Comparison of ENCODE assay signal across 17 cellular contexts in the genomic region with DNA sequence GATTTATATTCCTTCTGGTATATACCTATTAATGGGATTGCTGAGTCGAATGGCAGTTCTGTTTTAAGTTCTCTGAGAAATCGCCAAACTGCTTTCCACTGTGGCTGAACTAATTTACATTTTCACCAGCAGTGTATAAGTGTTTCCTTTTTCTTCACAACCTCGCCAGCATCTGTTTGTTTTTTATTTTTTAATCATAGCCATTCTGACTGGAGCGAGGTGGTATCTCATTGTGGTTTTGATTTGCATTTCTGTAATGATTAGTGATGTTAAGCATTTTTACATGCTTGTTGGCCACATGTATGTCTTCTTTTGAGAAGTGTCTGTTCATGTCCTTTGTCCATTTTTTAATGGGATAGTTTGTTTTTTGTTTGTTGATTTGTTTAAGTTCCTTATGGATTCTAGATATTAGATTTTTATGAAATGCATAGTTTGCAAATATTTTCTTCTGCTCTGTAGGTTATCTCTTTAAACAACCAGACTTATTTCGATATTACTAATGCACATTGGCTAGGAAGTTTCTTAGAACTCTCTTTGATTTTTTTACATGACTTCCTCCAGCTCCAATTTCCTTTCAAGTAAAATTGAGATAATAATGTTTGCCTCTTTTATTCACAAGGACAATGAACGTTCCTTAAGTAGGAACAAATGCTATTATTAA. TPM values are rescaled to one million over a fixed set of nuclear protein-coding genes. Genes with fewer than 3 reads are reported as not detected.
DNase-seq lines count a peak whose midpoint lies in the region; ATAC-seq and TF ChIP-seq lines count a peak whose summit lies in the region.
"Had no signal": no experiment of that assay in that cellular context is flagged by ENCODE, and none has a peak within 500 bp of the region (broad histone marks: within the 10 kb centered on the region; RNA-seq: fewer than 3 reads in every experiment).

No MANE protein-coding gene starts in this region.

- H3K27me3 Mint-ChIP-seq in natural killer cell treated with Interleukin-12 subunit alpha and Interleukin-12 subunit beta and Interleukin-15 and Interleukin-18, amount 100 ng/mL, for 72 hours: no peaks in the 10 kb centered on the region
- no peaks in the 10 kb centered on the region for H3K27me3 Mint-ChIP-seq in natural killer cell (ENCODE audit: low read depth in 2 of 2)

- H3K27ac Mint-ChIP-seq in natural killer cell treated with Interleukin-12 subunit alpha and Interleukin-12 subunit beta and Interleukin-15 and Interleukin-18, amount 100 ng/mL, for 72 hours: peak overlapping the region; percentile 83 to 94
- H3K27ac Mint-ChIP-seq in natural killer cell: no peak overlapping the region
- H3K27ac Mint-ChIP-seq: stimulated activated effector memory CD8-positive, alpha-beta T cell treated with anti-CD3 and anti-CD28 coated beads, Interleukin-12 subunit alpha, Interleukin-12 subunit beta, amount 100 ng/mL, for 72 hours had no signal

- intact Hi-C loops in natural killer cell (cut with micrococcal nuclease): no loop called here
- intact Hi-C loops in left cardiac atrium (cut with DNase I): no loop called here

- no peak for DNase-seq in natural killer cell treated with Interleukin-12 subunit alpha and Interleukin-12 subunit beta and Interleukin-15 and Interleukin-18, amount 100 ng/mL, for 72 hours (ENCODE audit: low spot score)
- DNase-seq in natural killer cell (no peak), iPS-NIHi7 (ENCODE audit: extremely low spot score) (no peak), NCI-H510A treated with DMSO at 0.1 percent for 48 hours (lab: John Stamatoyannopoulos, UW) (no peak), left cardiac atrium (no peak)
- DNase-seq: effector CD4-positive, alpha-beta T cell; foreskin melanocyte; H7; islet precursor cell; NCI-H82; stimulated activated CD4-positive, alpha-beta T cell treated with anti-CD3 and anti-CD28 coated beads, Interleukin-1b, Interleukin-23, amount 100 ng/mL, for 48 hours; uterus had no signal

- H3K4me1 Mint-ChIP-seq in natural killer cell treated with Interleukin-12 subunit alpha and Interleukin-12 subunit beta and Interleukin-15 and Interleukin-18, amount 100 ng/mL, for 72 hours (ENCODE audit: low read depth in 2 of 2): peaks cover 25 to 34% of the 10 kb centered on the region in 2 donors
- H3K4me1 Mint-ChIP-seq in natural killer cell: no peaks in the 10 kb centered on the region
- H3K4me1 Mint-ChIP-seq: stimulated activated effector memory CD8-positive, alpha-beta T cell treated with anti-CD3 and anti-CD28 coated beads, Interleukin-12 subunit alpha, Interleukin-12 subunit beta, amount 100 ng/mL, for 72 hours had no signal

- H3K36me3 Mint-ChIP-seq in natural killer cell treated with Interleukin-12 subunit alpha and Interleukin-12 subunit beta and Interleukin-15 and Interleukin-18, amount 100 ng/mL, for 72 hours: peaks cover 14% of the 10 kb centered on the region
- no peaks in the 10 kb centered on the region for H3K36me3 Mint-ChIP-seq in natural killer cell
- H3K36me3 Mint-ChIP-seq: stimulated activated effector memory CD8-positive, alpha-beta T cell treated with anti-CD3 and anti-CD28 coated beads, Interleukin-12 subunit alpha, Interleukin-12 subunit beta, amount 100 ng/mL, for 72 hours had no signal

- H3K4me3 Mint-ChIP-seq in natural killer cell treated with Interleukin-12 subunit alpha and Interleukin-12 subunit beta and Interleukin-15 and Interleukin-18, amount 100 ng/mL, for 72 hours: peak overlapping the region; percentile 72
- no peak overlapping the region for H3K4me3 Mint-ChIP-seq in natural killer cell
- H3K4me3 Mint-ChIP-seq: stimulated activated effector memory CD8-positive, alpha-beta T cell treated with anti-CD3 and anti-CD28 coated beads, Interleukin-12 subunit alpha, Interleukin-12 subunit beta, amount 100 ng/mL, for 72 hours had no signal

- H3K9me3 Mint-ChIP-seq in natural killer cell treated with Interleukin-12 subunit alpha and Interleukin-12 subunit beta and Interleukin-15 and Interleukin-18, amount 100 ng/mL, for 72 hours: no peaks in the 10 kb centered on the region
- no peaks in the 10 kb centered on the region for H3K9me3 Mint-ChIP-seq in natural killer cell
- H3K9me3 Mint-ChIP-seq: stimulated activated effector memory CD8-positive, alpha-beta T cell treated with anti-CD3 and anti-CD28 coated beads, Interleukin-12 subunit alpha, Interleukin-12 subunit beta, amount 100 ng/mL, for 72 hours had no signal

- peak; percentile 65 to 78 for ATAC-seq in natural killer cell treated with Interleukin-12 subunit alpha and Interleukin-12 subunit beta and Interleukin-15 and Interleukin-18, amount 100 ng/mL, for 72 hours
- ATAC-seq in natural killer cell: no peak
- peak; percentile 75 for ATAC-seq in HG02588 (IDR thresholded peaks at IDR 0.05; ENCODE audit: unreplicated experiment)
- peak; percentile 80 for ATAC-seq in HG03378 (IDR thresholded peaks at IDR 0.05; ENCODE audit: unreplicated experiment)
- ATAC-seq in left cardiac atrium: no peak
- ATAC-seq in HG03025 (IDR thresholded peaks at IDR 0.05; ENCODE audit: low FRiP score, unreplicated experiment): no peak
- ATAC-seq: stimulated activated effector memory CD8-positive, alpha-beta T cell treated with anti-CD3 and anti-CD28 coated beads, Interleukin-12 subunit alpha, Interleukin-12 subunit beta, amount 100 ng/mL, for 72 hours had no signal

- no peak for TF ChIP-seq CTCF in natural killer cell (IDR thresholded peaks at IDR 0.05)

RNA-seq across cellular contexts. Expression of gene VNN1, which starts 12.2 kb away (rescaled TPM):
- total RNA-seq in natural killer cell treated with Interleukin-12 subunit alpha and Interleukin-12 subunit beta and Interleukin-15 and Interleukin-18, amount 100 ng/mL, for 72 hours: 1 to 10 TPM in 1 of 2 donors, under 1 TPM in 1; 0.83 to 1.6 TPM
- total RNA-seq in natural killer cell (1 to 10 TPM in 2 of 3 donors, not detected in 1; 1.1 to 1.6 TPM), left cardiac atrium (1 to 10 TPM; 1.1 to 4.5 TPM)
- total RNA-seq: H7, pulmonary artery endothelial cell had no signal

RNA-seq across cellular contexts. Expression of gene VNN2, which starts 31.6 kb away (rescaled TPM):
- total RNA-seq in natural killer cell treated with Interleukin-12 subunit alpha and Interleukin-12 subunit beta and Interleukin-15 and Interleukin-18, amount 100 ng/mL, for 72 hours: 10 to 100 TPM; 28.9 to 30.8 TPM
- total RNA-seq in natural killer cell: 10 to 100 TPM; 20.3 to 31.9 (median 25.4) TPM
- 1 to 10 TPM; 3.8 to 4.1 TPM for total RNA-seq in left cardiac atrium
- total RNA-seq: H7, pulmonary artery endothelial cell had no signal

Comparison
In these comparisons a context has a peak if more than half of its experiments do, and no peak if none do; other contexts are left out.
1. ATAC-seq: peak in natural killer cell treated with Interleukin-12 subunit alpha and Interleukin-12 subunit beta and Interleukin-15 and Interleukin-18, amount 100 ng/mL, for 72 hours (2 of 2), HG02588 (single experiment) and HG03378 (single experiment); none in natural killer cell (0 of 3), left cardiac atrium (0 of 2) and HG03025 (single experiment).
2. H3K27ac Mint-ChIP-seq: peak in natural killer cell treated with Interleukin-12 subunit alpha and Interleukin-12 subunit beta and Interleukin-15 and Interleukin-18, amount 100 ng/mL, for 72 hours (2 of 2); none in natural killer cell (0 of 2).
3. RNA of gene VNN2, which starts 31.6 kb away (total RNA-seq): 28.9 to 30.8 TPM in natural killer cell treated with Interleukin-12 subunit alpha and Interleukin-12 subunit beta and Interleukin-15 and Interleukin-18, amount 100 ng/mL, for 72 hours and 20.3 to 31.9 TPM in natural killer cell; 3.8 to 4.1 TPM in left cardiac atrium; every median in the first group is over 4 times any median in the second.